ENCODE assay signal across 13 cellular contexts in the genomic region with DNA sequence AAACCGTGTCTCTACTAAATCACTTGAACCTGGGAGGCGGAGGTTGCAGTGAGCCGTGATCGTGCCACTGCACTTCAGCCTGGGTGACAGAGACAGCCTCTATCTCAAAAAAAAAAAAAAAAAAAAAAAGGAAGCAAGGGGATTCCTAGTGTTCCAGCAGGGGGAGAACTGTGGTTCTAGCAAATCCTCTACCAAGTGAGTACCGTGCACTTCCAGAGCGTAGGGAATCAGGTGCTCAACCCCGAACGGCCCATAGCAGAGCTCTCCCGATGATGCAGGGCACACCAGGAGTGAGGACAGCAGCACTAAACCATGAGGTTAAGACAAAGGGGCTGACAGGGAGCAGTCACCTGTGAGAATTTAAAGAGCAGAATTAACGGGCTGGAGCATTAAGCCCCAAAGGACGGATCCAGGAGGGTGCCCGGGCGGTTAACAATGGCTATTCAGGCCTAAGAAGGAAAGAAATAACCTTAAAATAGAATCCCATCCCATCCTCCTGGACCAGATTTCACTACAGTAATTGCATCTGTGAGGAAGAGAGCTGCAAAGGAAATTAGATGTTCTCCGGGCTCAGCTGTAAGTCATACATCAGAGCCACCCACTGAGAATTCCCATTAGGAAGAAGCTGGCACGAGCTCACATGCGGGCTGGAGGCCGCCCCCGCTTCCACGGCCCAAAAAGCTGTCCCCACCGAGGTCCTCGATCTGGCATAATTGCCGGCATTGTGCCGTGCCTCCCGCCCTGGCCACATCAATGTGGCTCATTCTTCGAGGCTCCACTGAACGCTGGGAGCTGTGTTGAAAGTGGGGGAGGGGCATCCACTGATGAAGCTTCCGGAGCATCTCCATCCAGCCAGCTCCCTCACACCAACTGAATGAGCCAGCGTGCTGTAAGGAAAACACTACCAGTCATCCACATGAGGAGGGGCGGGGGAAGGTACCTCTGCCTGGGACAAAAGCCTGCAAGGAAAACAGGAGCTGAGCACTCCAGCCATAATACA.
DNase-seq lines count a peak whose midpoint lies in the region; ATAC-seq and TF ChIP-seq lines count a peak whose summit lies in the region.
"Had no signal": no experiment of that assay in that cellular context is flagged by ENCODE, and none has a peak within 500 bp of the region (broad histone marks: within the 10 kb centered on the region; RNA-seq: fewer than 3 reads in every experiment).

No MANE protein-coding gene starts in this region.

- H3K4me3 ChIP-seq in endodermal cell (ENCODE audit: low read length), result no peak overlapping the region
- H3K4me3 ChIP-seq in CD8-positive, alpha-beta T cell (ENCODE audit: low read depth, low read length), result no peak overlapping the region
- H3K4me3 ChIP-seq: breast epithelium, lung had no signal

- no peaks in the 10 kb centered on the region for H3K4me1 Mint-ChIP-seq in endodermal cell
- H3K4me1 Mint-ChIP-seq in CD8-positive, alpha-beta T cell (ENCODE audit: low read depth), result no peaks in the 10 kb centered on the region
- H3K4me1 Mint-ChIP-seq in activated CD8-positive, alpha-beta T cell treated with anti-CD3 and anti-CD28 coated beads for 36 hours (ENCODE audit: low read depth), result no peaks in the 10 kb centered on the region

- POLR2A ChIA-PET in CD8-positive, alpha-beta T cell (lab: Charles Lee), result no interaction called here
- POLR2A ChIA-PET in activated CD8-positive, alpha-beta T cell treated with anti-CD3 and anti-CD28 coated beads for 36 hours (lab: Charles Lee), result no interaction called here

- WGBS in endodermal cell (ENCODE audit: insufficient coverage in 1 of 2, insufficient read length in 1 of 2), 2 experiments, result 83 to 90% methylated on average over 17 to 29 of the region's 29 CpGs

- no peaks in the 10 kb centered on the region for H3K4me1 ChIP-seq in endodermal cell (ENCODE audit: control insufficient read depth, insufficient read depth, low read length)
- H3K4me1 ChIP-seq in CD8-positive, alpha-beta T cell (ENCODE audit: insufficient read depth, low read length), result no peaks in the 10 kb centered on the region
- H3K4me1 ChIP-seq: breast epithelium had no signal

- peaks cover 69% of the 10 kb centered on the region for H3K9me3 ChIP-seq in endodermal cell (ENCODE audit: control insufficient read depth, low read length)
- no peaks in the 10 kb centered on the region for H3K9me3 ChIP-seq in CD8-positive, alpha-beta T cell (ENCODE audit: low read length)
- H3K9me3 ChIP-seq: breast epithelium had no signal

- no peak overlapping the region for H3K27ac Mint-ChIP-seq in endodermal cell
- no peak overlapping the region for H3K27ac Mint-ChIP-seq in CD8-positive, alpha-beta T cell
- H3K27ac Mint-ChIP-seq in activated CD8-positive, alpha-beta T cell treated with anti-CD3 and anti-CD28 coated beads for 36 hours, result no peak overlapping the region

- no peaks in the 10 kb centered on the region for H3K27me3 ChIP-seq in endodermal cell (ENCODE audit: control insufficient read depth, insufficient read depth, low read length, poor library complexity, severe bottlenecking)
- no peaks in the 10 kb centered on the region for H3K27me3 ChIP-seq in CD8-positive, alpha-beta T cell (ENCODE audit: insufficient read depth, low read length)
- H3K27me3 ChIP-seq: breast epithelium had no signal

- CTCF ChIA-PET in CD8-positive, alpha-beta T cell (lab: Charles Lee), result no interaction called here
- CTCF ChIA-PET in activated CD8-positive, alpha-beta T cell treated with anti-CD3 and anti-CD28 coated beads for 36 hours (lab: Charles Lee), result no interaction called here

- intact Hi-C loops in CD8-positive, alpha-beta T cell (cut with DNase I, micrococcal nuclease), result no loop called here
- intact Hi-C loops in activated CD8-positive, alpha-beta T cell treated with anti-CD3 and anti-CD28 coated beads for 36 hours (cut with micrococcal nuclease), result no loop called here

- no peaks in the 10 kb centered on the region for H3K36me3 ChIP-seq in endodermal cell (ENCODE audit: control insufficient read depth, insufficient read depth, low read length)
- no peaks in the 10 kb centered on the region for H3K36me3 ChIP-seq in CD8-positive, alpha-beta T cell (ENCODE audit: insufficient read depth, low read length)
- H3K36me3 ChIP-seq: breast epithelium had no signal

- peaks cover 23% of the 10 kb centered on the region for H3K9me3 Mint-ChIP-seq in endodermal cell
- peaks cover 7% of the 10 kb centered on the region for H3K9me3 Mint-ChIP-seq in CD8-positive, alpha-beta T cell
- H3K9me3 Mint-ChIP-seq in activated CD8-positive, alpha-beta T cell treated with anti-CD3 and anti-CD28 coated beads for 36 hours, result peaks cover 12% of the 10 kb centered on the region

- H3K27ac ChIP-seq in endodermal cell (ENCODE audit: low read depth, low read length), result no peak overlapping the region
- H3K27ac ChIP-seq in CD8-positive, alpha-beta T cell (ENCODE audit: low read depth, low read length), result no peak overlapping the region
- H3K27ac ChIP-seq: breast epithelium, HL-60 had no signal

- no peak overlapping the region for H3K9ac ChIP-seq in endodermal cell (ENCODE audit: extremely low read depth, low read length, poor library complexity, severe bottlenecking)
- H3K9ac ChIP-seq: SK-N-SH had no signal

- no peaks in the 10 kb centered on the region for H3K36me3 Mint-ChIP-seq in endodermal cell (ENCODE audit: low read depth)
- H3K36me3 Mint-ChIP-seq in CD8-positive, alpha-beta T cell, result no peaks in the 10 kb centered on the region
- no peaks in the 10 kb centered on the region for H3K36me3 Mint-ChIP-seq in activated CD8-positive, alpha-beta T cell treated with anti-CD3 and anti-CD28 coated beads for 36 hours (ENCODE audit: low read depth)

- ATAC-seq in CD8-positive, alpha-beta T cell, result no peak
- ATAC-seq in activated CD8-positive, alpha-beta T cell treated with anti-CD3 and anti-CD28 coated beads for 36 hours, result no peak

- DNase-seq in HT-29 (ENCODE audit: low spot score) (peak; percentile 32), NCI-H510A treated with DMSO at 0.1 percent for 48 hours (lab: John Stamatoyannopoulos, UW) (peak; percentile 90), endodermal cell (peak; percentile 49), putamen (ENCODE audit: low spot score) (peak; percentile 94), NCI-H748 treated with DMSO at 0.1 percent for 48 hours (lab: John Stamatoyannopoulos, UW) (no peak)
- no peak for DNase-seq in activated CD4-positive, alpha-beta T cell treated with anti-CD3 and anti-CD28 coated beads for 1 hour
- DNase-seq in CD8-positive, alpha-beta T cell, result no peak
- no peak for DNase-seq in activated CD8-positive, alpha-beta T cell treated with anti-CD3 and anti-CD28 coated beads for 36 hours
- DNase-seq: NCI-H2029, SK-N-SH had no signal

- H3K4me3 Mint-ChIP-seq in endodermal cell, result no peak overlapping the region
- no peak overlapping the region for H3K4me3 Mint-ChIP-seq in CD8-positive, alpha-beta T cell
- H3K4me3 Mint-ChIP-seq in activated CD8-positive, alpha-beta T cell treated with anti-CD3 and anti-CD28 coated beads for 36 hours, result no peak overlapping the region

- no peaks in the 10 kb centered on the region for H3K27me3 Mint-ChIP-seq in endodermal cell (ENCODE audit: insufficient read depth)
- H3K27me3 Mint-ChIP-seq in CD8-positive, alpha-beta T cell (ENCODE audit: low read depth), result peaks cover 5% of the 10 kb centered on the region
- H3K27me3 Mint-ChIP-seq in activated CD8-positive, alpha-beta T cell treated with anti-CD3 and anti-CD28 coated beads for 36 hours, result peaks cover 2% of the 10 kb centered on the region

- TF ChIP-seq CTCF in endodermal cell (conservative IDR thresholded peaks at IDR 0.05), result peak; percentile 55
- no peak for TF ChIP-seq CTCF in CD8-positive, alpha-beta T cell (IDR thresholded peaks at IDR 0.05)
- TF ChIP-seq CTCF in activated CD8-positive, alpha-beta T cell treated with anti-CD3 and anti-CD28 coated beads for 36 hours (IDR thresholded peaks at IDR 0.05), result no peak

Comparison
In these comparisons a context has a peak if more than half of its experiments do, and no peak if none do; other contexts are left out.
1. DNase-seq: peak in HT-29 (single experiment), NCI-H510A treated with DMSO at 0.1 percent for 48 hours (single experiment), endodermal cell (single experiment) and putamen (single experiment); none in activated CD4-positive, alpha-beta T cell treated with anti-CD3 and anti-CD28 coated beads for 1 hour (single experiment), CD8-positive, alpha-beta T cell (0 of 7), activated CD8-positive, alpha-beta T cell treated with anti-CD3 and anti-CD28 coated beads for 36 hours (single experiment) and NCI-H748 treated with DMSO at 0.1 percent for 48 hours (single experiment).